In the genomic region with DNA sequence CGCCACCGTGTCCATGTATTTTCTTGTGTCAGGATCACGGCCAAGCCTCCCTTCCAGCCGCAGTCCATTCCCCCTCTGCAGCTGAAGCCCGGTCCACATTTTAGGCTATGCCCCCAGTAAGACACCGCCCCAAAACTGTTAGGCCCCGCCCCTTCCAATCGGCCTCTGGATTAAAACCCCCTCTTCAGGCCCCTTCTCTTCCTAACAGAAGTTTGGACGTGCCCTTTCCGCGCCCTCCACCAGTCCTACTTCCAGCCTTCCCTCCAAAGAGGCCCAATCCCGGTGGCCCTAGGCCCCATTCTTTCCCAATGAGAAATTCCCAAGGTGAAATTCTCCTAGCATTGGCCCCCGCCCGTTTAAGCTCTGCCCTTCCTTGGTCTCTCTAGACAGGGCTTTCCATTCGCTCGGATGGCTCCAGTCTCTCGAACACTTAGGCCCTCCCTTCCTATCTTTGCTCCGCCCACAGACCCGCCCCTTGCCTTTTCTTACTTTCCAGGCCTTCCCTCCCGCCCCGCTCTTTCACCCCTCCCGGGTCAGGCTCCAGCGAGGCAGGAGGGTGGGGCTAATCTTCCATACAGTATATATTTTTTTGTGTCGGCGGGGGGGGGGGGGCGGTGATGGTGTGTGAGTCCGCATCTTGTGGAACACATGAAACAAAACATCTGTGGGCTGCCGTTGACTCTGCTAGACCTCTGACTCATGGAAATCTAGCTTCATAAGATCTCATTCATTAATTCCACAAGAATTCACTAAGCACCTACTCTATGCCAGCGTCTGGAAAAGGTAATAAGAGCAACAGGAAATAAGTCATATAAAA, we compare ENCODE assay signal across 1 cellular context.
TF ChIP-seq lines count a peak whose summit lies in the region.

No MANE protein-coding gene starts in this region.

TF ChIP-seq in HEK293, 187 proteins besides CTCF, POLR2A, EP300 and RAD21 (continued from another document and continues in another):
- TF ChIP-seq, protein P1, sequence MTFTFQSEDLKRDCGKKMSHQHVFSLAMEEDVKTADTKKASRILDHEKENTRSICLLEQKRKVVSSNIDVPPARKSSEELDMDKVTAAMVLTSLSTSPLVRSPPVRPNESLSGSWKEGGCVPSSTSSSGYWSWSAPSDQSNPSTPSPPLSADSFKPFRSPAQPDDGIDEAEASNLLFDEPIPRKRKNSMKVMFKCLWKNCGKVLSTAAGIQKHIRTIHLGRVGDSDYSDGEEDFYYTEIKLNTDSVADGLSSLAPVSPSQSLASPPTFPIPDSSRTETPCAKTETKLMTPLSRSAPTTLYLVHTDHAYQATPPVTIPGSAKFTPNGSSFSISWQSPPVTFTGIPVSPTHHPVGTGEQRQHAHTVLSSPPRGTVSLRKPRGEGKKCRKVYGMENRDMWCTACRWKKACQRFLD (tag by site-specific recombination; IDR thresholded peaks at IDR 0.05), result no peak
- TF ChIP-seq ZNF785 (tag by site-specific recombination; IDR thresholded peaks at IDR 0.05) (no peak), ZNF394 (tag by site-specific recombination; IDR thresholded peaks at IDR 0.05; ENCODE audit: borderline replicate concordance) (no peak), ZBTB17 (tag by site-specific recombination; IDR thresholded peaks at IDR 0.05) (peak; percentile 91), ZNF221 (tag by site-specific recombination; IDR thresholded peaks at IDR 0.05; ENCODE audit: borderline replicate concordance) (no peak), ZNF776 (tag by site-specific recombination; IDR thresholded peaks at IDR 0.05; ENCODE audit: borderline replicate concordance) (no peak), ZXDB (tag by site-specific recombination; IDR thresholded peaks at IDR 0.05) (0 out of 2 replicates have a peak, but pooled peaks have one; percentile 17), ZNF302 (tag by site-specific recombination; IDR thresholded peaks at IDR 0.05; ENCODE audit: low read depth) (no peak), KLF9 (tag by site-specific recombination; IDR thresholded peaks at IDR 0.05; ENCODE audit: low read depth) (peak; percentile 61; the same call in 1 of the 2 replicates), ZNF48 (tag by site-specific recombination; IDR thresholded peaks at IDR 0.05) (no peak), ZFP37 (tag by site-specific recombination; IDR thresholded peaks at IDR 0.05) (no peak), ZBTB21 (tag by site-specific recombination; IDR thresholded peaks at IDR 0.05) (no peak), BCL11B (tag by site-specific recombination; IDR thresholded peaks at IDR 0.05; ENCODE audit: low read depth) (no peak), KLF16 (tag by site-specific recombination; IDR thresholded peaks at IDR 0.05) (peak; percentile 27; the same call in 1 of the 2 replicates), ZNF561 (tag by site-specific recombination; IDR thresholded peaks at IDR 0.05; ENCODE audit: borderline replicate concordance) (peak; percentile 71; the same call in 1 of the 2 replicates), ZNF133 (tag by site-specific recombination; IDR thresholded peaks at IDR 0.05) (no peak), ZNF404 (tag by site-specific recombination; IDR thresholded peaks at IDR 0.05) (no peak), ZNF658 (tag by site-specific recombination; IDR thresholded peaks at IDR 0.05) (no peak), ZNF830 (tag by site-specific recombination; IDR thresholded peaks at IDR 0.05; ENCODE audit: low read depth) (no peak), ZBTB20 (tag by site-specific recombination; IDR thresholded peaks at IDR 0.05) (peak; percentile 26; the same call in 1 of the 2 replicates), ZNF2 (tag by site-specific recombination; IDR thresholded peaks at IDR 0.05) (peak; percentile 39; the same call in 1 of the 2 replicates), ZNF157 (tag by site-specific recombination; IDR thresholded peaks at IDR 0.05) (no peak), ZNF791 (tag by site-specific recombination; IDR thresholded peaks at IDR 0.05) (no peak), ZNF391 (tag by site-specific recombination; IDR thresholded peaks at IDR 0.05; ENCODE audit: borderline replicate concordance, low read depth) (no peak), ZNF366 (tag by site-specific recombination; conservative IDR thresholded peaks at IDR 0.05) (no peak), ZNF266 (tag by site-specific recombination; IDR thresholded peaks at IDR 0.05; ENCODE audit: low read depth) (no peak), ZNF707 (tag by site-specific recombination; IDR thresholded peaks at IDR 0.05) (no peak), HOXC10 (CRISPR knock-in tag; IDR thresholded peaks at IDR 0.05) (no peak), ZNF274 (IDR thresholded peaks at IDR 0.05; ENCODE audit: low read length) (no peak), ZNF274 (tag by site-specific recombination; IDR thresholded peaks at IDR 0.05; ENCODE audit: borderline replicate concordance) (no peak), ZNF354C (tag by site-specific recombination; IDR thresholded peaks at IDR 0.05; ENCODE audit: borderline replicate concordance, low read depth) (no peak), HOXD13 (CRISPR knock-in tag; IDR thresholded peaks at IDR 0.05; ENCODE audit: borderline replicate concordance) (no peak), ZBTB1 (tag by site-specific recombination; IDR thresholded peaks at IDR 0.05) (no peak), YY2 (tag by site-specific recombination; IDR thresholded peaks at IDR 0.05) (no peak)
- TF ChIP-seq, protein P2, sequence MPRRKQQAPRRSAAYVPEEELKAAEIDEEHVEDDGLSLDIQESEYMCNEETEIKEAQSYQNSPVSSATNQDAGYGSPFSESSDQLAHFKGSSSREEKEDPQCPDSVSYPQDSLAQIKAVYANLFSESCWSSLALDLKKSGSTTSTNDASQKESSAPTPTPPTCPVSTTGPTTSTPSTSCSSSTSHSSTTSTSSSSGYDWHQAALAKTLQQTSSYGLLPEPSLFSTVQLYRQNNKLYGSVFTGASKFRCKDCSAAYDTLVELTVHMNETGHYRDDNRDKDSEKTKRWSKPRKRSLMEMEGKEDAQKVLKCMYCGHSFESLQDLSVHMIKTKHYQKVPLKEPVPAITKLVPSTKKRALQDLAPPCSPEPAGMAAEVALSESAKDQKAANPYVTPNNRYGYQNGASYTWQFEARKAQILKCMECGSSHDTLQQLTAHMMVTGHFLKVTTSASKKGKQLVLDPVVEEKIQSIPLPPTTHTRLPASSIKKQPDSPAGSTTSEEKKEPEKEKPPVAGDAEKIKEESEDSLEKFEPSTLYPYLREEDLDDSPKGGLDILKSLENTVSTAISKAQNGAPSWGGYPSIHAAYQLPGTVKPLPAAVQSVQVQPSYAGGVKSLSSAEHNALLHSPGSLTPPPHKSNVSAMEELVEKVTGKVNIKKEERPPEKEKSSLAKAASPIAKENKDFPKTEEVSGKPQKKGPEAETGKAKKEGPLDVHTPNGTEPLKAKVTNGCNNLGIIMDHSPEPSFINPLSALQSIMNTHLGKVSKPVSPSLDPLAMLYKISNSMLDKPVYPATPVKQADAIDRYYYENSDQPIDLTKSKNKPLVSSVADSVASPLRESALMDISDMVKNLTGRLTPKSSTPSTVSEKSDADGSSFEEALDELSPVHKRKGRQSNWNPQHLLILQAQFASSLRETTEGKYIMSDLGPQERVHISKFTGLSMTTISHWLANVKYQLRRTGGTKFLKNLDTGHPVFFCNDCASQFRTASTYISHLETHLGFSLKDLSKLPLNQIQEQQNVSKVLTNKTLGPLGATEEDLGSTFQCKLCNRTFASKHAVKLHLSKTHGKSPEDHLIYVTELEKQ (tag by site-specific recombination; IDR thresholded peaks at IDR 0.05; ENCODE audit: borderline replicate concordance), result peak; percentile 22; the same call in 1 of the 2 replicates
- TF ChIP-seq, protein P3, sequence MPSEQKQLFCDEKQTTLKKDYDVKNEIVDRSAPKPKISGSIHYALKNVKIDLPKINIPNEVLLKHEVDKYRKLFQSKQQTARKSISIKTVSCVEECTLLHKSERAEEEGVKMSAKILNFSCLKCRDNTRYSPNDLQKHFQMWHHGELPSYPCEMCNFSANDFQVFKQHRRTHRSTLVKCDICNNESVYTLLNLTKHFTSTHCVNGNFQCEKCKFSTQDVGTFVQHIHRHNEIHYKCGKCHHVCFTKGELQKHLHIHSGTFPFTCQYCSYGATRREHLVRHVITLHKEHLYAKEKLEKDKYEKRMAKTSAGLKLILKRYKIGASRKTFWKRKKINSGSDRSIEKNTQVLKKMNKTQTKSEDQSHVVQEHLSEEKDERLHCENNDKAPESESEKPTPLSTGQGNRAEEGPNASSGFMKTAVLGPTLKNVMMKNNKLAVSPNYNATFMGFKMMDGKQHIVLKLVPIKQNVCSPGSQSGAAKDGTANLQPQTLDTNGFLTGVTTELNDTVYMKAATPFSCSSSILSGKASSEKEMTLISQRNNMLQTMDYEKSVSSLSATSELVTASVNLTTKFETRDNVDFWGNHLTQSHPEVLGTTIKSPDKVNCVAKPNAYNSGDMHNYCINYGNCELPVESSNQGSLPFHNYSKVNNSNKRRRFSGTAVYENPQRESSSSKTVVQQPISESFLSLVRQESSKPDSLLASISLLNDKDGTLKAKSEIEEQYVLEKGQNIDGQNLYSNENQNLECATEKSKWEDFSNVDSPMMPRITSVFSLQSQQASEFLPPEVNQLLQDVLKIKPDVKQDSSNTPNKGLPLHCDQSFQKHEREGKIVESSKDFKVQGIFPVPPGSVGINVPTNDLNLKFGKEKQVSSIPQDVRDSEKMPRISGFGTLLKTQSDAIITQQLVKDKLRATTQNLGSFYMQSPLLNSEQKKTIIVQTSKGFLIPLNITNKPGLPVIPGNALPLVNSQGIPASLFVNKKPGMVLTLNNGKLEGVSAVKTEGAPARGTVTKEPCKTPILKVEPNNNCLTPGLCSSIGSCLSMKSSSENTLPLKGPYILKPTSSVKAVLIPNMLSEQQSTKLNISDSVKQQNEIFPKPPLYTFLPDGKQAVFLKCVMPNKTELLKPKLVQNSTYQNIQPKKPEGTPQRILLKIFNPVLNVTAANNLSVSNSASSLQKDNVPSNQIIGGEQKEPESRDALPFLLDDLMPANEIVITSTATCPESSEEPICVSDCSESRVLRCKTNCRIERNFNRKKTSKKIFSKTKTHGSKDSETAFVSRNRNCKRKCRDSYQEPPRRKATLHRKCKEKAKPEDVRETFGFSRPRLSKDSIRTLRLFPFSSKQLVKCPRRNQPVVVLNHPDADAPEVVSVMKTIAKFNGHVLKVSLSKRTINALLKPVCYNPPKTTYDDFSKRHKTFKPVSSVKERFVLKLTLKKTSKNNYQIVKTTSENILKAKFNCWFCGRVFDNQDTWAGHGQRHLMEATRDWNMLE (tag by site-specific recombination; conservative IDR thresholded peaks at IDR 0.05; ENCODE audit: low read depth), result no peak
- TF ChIP-seq, protein P4, sequence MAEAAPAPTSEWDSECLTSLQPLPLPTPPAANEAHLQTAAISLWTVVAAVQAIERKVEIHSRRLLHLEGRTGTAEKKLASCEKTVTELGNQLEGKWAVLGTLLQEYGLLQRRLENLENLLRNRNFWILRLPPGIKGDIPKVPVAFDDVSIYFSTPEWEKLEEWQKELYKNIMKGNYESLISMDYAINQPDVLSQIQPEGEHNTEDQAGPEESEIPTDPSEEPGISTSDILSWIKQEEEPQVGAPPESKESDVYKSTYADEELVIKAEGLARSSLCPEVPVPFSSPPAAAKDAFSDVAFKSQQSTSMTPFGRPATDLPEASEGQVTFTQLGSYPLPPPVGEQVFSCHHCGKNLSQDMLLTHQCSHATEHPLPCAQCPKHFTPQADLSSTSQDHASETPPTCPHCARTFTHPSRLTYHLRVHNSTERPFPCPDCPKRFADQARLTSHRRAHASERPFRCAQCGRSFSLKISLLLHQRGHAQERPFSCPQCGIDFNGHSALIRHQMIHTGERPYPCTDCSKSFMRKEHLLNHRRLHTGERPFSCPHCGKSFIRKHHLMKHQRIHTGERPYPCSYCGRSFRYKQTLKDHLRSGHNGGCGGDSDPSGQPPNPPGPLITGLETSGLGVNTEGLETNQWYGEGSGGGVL (tag by site-specific recombination; IDR thresholded peaks at IDR 0.05), result no peak
- TF ChIP-seq, protein P5, sequence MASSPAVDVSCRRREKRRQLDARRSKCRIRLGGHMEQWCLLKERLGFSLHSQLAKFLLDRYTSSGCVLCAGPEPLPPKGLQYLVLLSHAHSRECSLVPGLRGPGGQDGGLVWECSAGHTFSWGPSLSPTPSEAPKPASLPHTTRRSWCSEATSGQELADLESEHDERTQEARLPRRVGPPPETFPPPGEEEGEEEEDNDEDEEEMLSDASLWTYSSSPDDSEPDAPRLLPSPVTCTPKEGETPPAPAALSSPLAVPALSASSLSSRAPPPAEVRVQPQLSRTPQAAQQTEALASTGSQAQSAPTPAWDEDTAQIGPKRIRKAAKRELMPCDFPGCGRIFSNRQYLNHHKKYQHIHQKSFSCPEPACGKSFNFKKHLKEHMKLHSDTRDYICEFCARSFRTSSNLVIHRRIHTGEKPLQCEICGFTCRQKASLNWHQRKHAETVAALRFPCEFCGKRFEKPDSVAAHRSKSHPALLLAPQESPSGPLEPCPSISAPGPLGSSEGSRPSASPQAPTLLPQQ (tag by site-specific recombination; IDR thresholded peaks at IDR 0.05), result peak; percentile 49; the same call in 1 of the 2 replicates
- TF ChIP-seq, protein P6, sequence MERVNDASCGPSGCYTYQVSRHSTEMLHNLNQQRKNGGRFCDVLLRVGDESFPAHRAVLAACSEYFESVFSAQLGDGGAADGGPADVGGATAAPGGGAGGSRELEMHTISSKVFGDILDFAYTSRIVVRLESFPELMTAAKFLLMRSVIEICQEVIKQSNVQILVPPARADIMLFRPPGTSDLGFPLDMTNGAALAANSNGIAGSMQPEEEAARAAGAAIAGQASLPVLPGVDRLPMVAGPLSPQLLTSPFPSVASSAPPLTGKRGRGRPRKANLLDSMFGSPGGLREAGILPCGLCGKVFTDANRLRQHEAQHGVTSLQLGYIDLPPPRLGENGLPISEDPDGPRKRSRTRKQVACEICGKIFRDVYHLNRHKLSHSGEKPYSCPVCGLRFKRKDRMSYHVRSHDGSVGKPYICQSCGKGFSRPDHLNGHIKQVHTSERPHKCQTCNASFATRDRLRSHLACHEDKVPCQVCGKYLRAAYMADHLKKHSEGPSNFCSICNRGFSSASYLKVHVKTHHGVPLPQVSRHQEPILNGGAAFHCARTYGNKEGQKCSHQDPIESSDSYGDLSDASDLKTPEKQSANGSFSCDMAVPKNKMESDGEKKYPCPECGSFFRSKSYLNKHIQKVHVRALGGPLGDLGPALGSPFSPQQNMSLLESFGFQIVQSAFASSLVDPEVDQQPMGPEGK (tag by site-specific recombination; IDR thresholded peaks at IDR 0.05), result peak; percentile 72
- TF ChIP-seq, protein P7, sequence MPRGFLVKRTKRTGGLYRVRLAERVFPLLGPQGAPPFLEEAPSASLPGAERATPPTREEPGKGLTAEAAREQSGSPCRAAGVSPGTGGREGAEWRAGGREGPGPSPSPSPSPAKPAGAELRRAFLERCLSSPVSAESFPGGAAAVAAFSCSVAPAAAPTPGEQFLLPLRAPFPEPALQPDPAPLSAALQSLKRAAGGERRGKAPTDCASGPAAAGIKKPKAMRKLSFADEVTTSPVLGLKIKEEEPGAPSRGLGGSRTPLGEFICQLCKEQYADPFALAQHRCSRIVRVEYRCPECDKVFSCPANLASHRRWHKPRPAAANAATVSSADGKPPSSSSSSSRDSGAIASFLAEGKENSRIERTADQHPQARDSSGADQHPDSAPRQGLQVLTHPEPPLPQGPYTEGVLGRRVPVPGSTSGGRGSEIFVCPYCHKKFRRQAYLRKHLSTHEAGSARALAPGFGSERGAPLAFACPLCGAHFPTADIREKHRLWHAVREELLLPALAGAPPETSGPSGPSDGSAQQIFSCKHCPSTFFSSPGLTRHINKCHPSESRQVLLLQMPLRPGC (tag by site-specific recombination; IDR thresholded peaks at IDR 0.05), result no peak
